18 cellular contexts compared by ENCODE assay signal in genomic region chr9:113137196-113138168, GRCh38.
"Had no signal": no experiment of that assay in that cellular context is flagged by ENCODE, and none has a peak within 500 bp of the region (broad histone marks: within the 10 kb centered on the region; RNA-seq: fewer than 3 reads in every experiment).

No MANE protein-coding gene starts in this region.

- H3K4me1 ChIP-seq: adrenal gland, left ventricle myocardium inferior, sigmoid colon, thyroid gland had no signal

- DNase-seq: activated CD4-positive, alpha-beta T cell treated with anti-CD3 and anti-CD28 coated beads, Interleukin-2, amount 50 U/mL, for 1 hour; activated CD4-positive, CD25-positive, alpha-beta regulatory T cell treated with anti-CD3 and anti-CD28 coated beads, Interleukin-2, amount 50 U/mL, for 72 hours; activated CD8-positive, alpha-beta memory T cell treated with anti-CD3 and anti-CD28 coated beads, Interleukin-2, amount 50 U/mL, for 4 hours; activated effector memory CD4-positive, alpha-beta T cell treated with Interleukin-2 at 50 U/mL for 16 hours; activated naive CD4-positive, alpha-beta T cell treated with anti-CD3 and anti-CD28 coated beads, Interleukin-2, amount 50 U/mL, for 16 hours; activated T-cell treated with anti-CD3 and anti-CD28 coated beads, Interleukin-2, amount 50 U/mL, for 4 hours; endodermal cell; foreskin fibroblast; kidney; left ventricle myocardium inferior; sigmoid colon; stimulated activated CD4-positive, alpha-beta T cell treated with anti-CD3 and anti-CD28 coated beads, Interleukin-4, amount 100 ng/mL, for 24 hours; thyroid gland had no signal

- H3K27ac Mint-ChIP-seq: endodermal cell; stimulated activated effector memory CD8-positive, alpha-beta T cell treated with anti-CD3 and anti-CD28 coated beads, Interleukin-12 subunit alpha, Interleukin-12 subunit beta, amount 100 ng/mL, for 72 hours had no signal

- H3K27ac ChIP-seq: adrenal gland, cardiac muscle cell, epithelial cell of prostate, left ventricle myocardium inferior, sigmoid colon, thyroid gland, VCaP had no signal

- H3K36me3 Mint-ChIP-seq: stimulated activated effector memory CD8-positive, alpha-beta T cell treated with anti-CD3 and anti-CD28 coated beads, Interleukin-12 subunit alpha, Interleukin-12 subunit beta, amount 100 ng/mL, for 72 hours had no signal

- H3K9me3 Mint-ChIP-seq: stimulated activated effector memory CD8-positive, alpha-beta T cell treated with anti-CD3 and anti-CD28 coated beads, Interleukin-12 subunit alpha, Interleukin-12 subunit beta, amount 100 ng/mL, for 72 hours had no signal

- ATAC-seq: activated T-cell treated with anti-CD3 and anti-CD28 coated beads, Interleukin-2, amount 50 U/mL, for 4 hours; stimulated activated effector memory CD8-positive, alpha-beta T cell treated with anti-CD3 and anti-CD28 coated beads, Interleukin-12 subunit alpha, Interleukin-12 subunit beta, amount 100 ng/mL, for 72 hours had no signal

- H3K4me3 ChIP-seq: adrenal gland, cardiac muscle cell, left ventricle myocardium inferior, sigmoid colon, thyroid gland had no signal

- H3K36me3 ChIP-seq: adrenal gland, cardiac muscle cell, left ventricle myocardium inferior, sigmoid colon, thyroid gland had no signal

- H3K9me3 ChIP-seq: adrenal gland, thyroid gland had no signal

- H3K4me3 Mint-ChIP-seq: activated T-cell treated with anti-CD3 and anti-CD28 coated beads, Interleukin-2, amount 50 U/mL, for 4 hours; endodermal cell; stimulated activated effector memory CD8-positive, alpha-beta T cell treated with anti-CD3 and anti-CD28 coated beads, Interleukin-12 subunit alpha, Interleukin-12 subunit beta, amount 100 ng/mL, for 72 hours had no signal

- H3K4me1 Mint-ChIP-seq: endodermal cell; stimulated activated effector memory CD8-positive, alpha-beta T cell treated with anti-CD3 and anti-CD28 coated beads, Interleukin-12 subunit alpha, Interleukin-12 subunit beta, amount 100 ng/mL, for 72 hours had no signal

- H3K27me3 ChIP-seq: adrenal gland, cardiac muscle cell, sigmoid colon, thyroid gland had no signal
